In the genomic region with DNA sequence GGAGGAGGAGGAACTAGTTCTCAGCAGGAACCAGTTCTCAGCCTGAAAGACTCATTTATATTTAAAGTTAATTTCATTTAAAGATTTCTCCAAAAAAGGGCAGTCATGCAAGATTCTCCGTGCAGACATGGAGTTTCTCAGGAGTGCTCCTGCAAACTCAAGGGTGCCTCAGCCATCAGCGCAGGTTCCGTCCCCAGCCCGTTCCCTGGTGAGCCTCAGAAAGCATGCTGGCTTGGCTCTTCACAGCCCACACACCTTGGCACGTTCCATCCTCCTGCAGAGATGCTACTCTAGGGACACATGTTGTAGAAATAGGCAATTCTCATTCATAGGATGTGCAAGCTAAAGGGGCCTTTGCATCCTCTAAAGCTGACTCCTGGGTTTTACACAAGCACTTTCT, we compare ENCODE assay signal across 17 cellular contexts.
DNase-seq lines count a peak whose midpoint lies in the region; TF ChIP-seq lines count a peak whose summit lies in the region.
"Had no signal": no experiment of that assay in that cellular context is flagged by ENCODE, and none has a peak within 500 bp of the region (broad histone marks: within the 10 kb centered on the region; RNA-seq: fewer than 3 reads in every experiment).

No MANE protein-coding gene starts in this region.

- H3K4me1 Mint-ChIP-seq in endodermal cell = peaks cover 16% of the 10 kb centered on the region

- H3K36me3 Mint-ChIP-seq in endodermal cell (ENCODE audit: low read depth) = peaks cover 6% of the 10 kb centered on the region
- H3K36me3 Mint-ChIP-seq: CD14-positive monocyte had no signal

- H3K4me2 ChIP-seq in BLaER1 = peak overlapping the region; percentile 91
- H3K4me2 ChIP-seq in hepatocyte = no peak overlapping the region

- TF ChIP-seq CTCF in endodermal cell (conservative IDR thresholded peaks at IDR 0.05) = no peak
- no peak for TF ChIP-seq CTCF in hepatocyte (IDR thresholded peaks at IDR 0.05; ENCODE audit: poor library complexity)

- H2AFZ ChIP-seq in hepatocyte = no peak overlapping the region

- H4K20me1 ChIP-seq in BLaER1 (no peaks in the 10 kb centered on the region), hepatocyte (ENCODE audit: insufficient read depth, poor library complexity, severe bottlenecking) (no peaks in the 10 kb centered on the region)

- H3K4me1 ChIP-seq in BLaER1 (peaks cover 81% of the 10 kb centered on the region), endodermal cell (ENCODE audit: control insufficient read depth, insufficient read depth, low read length) (peaks cover 3% of the 10 kb centered on the region), hepatocyte (ENCODE audit: insufficient read depth) (peaks cover 19% of the 10 kb centered on the region)

- H3K79me2 ChIP-seq in hepatocyte = no peaks in the 10 kb centered on the region

- H3K4me3 ChIP-seq in BLaER1 (peak overlapping the region; percentile 23; the same call in 1 of the 2 replicates), endodermal cell (ENCODE audit: low read length) (no peak overlapping the region), hepatocyte (no peak overlapping the region)

- H3K27ac Mint-ChIP-seq in endodermal cell = no peak overlapping the region
- H3K27ac Mint-ChIP-seq: CD14-positive monocyte had no signal

- DNase-seq in KBM-7 = peak; percentile 19
- DNase-seq in endodermal cell = peak; percentile 39
- DNase-seq in retina = peak; percentile 22
- no peak for DNase-seq in effector CD8-positive, alpha-beta T cell (lab: John Stamatoyannopoulos, UW)
- no peak for DNase-seq in effector CD4-positive, alpha-beta T cell
- DNase-seq in hepatocyte (ENCODE audit: low spot score) = no peak
- DNase-seq: COR-L47, DMS153, EL, H7, Kasumi-1, NCI-H1930, NCI-H446 treated with DMSO at 0.1 percent for 48 hours, PC-3 had no signal

- in situ Hi-C loops in KBM-7 (cut with MboI; ENCODE audit: low pct_unique_long_range_greater_than_20kb, low sequenced_read_pairs) = no loop called here

- H3K9me3 ChIP-seq in BLaER1 (peaks cover 20% of the 10 kb centered on the region), endodermal cell (ENCODE audit: control insufficient read depth, low read length) (peaks cover 23% of the 10 kb centered on the region), hepatocyte (ENCODE audit: low read depth) (no peaks in the 10 kb centered on the region)

- H3K9me2 ChIP-seq in hepatocyte (replicated peaks; ENCODE audit: insufficient read depth) = no peaks in the 10 kb centered on the region

- H3K27ac ChIP-seq in BLaER1 (peak overlapping the region; percentile 96), endodermal cell (ENCODE audit: low read depth, low read length) (no peak overlapping the region), hepatocyte (no peak overlapping the region)
- H3K27ac ChIP-seq: RWPE1 had no signal

- no peaks in the 10 kb centered on the region for H3K27me3 ChIP-seq in BLaER1
- no peaks in the 10 kb centered on the region for H3K27me3 ChIP-seq in endodermal cell (ENCODE audit: control insufficient read depth, insufficient read depth, low read length, poor library complexity, severe bottlenecking)
- no peaks in the 10 kb centered on the region for H3K27me3 ChIP-seq in hepatocyte

- H3K27me3 Mint-ChIP-seq in endodermal cell (ENCODE audit: insufficient read depth) = peaks cover 1% of the 10 kb centered on the region

- H3K9ac ChIP-seq in BLaER1 (peak overlapping the region; percentile 86), endodermal cell (ENCODE audit: extremely low read depth, low read length, poor library complexity, severe bottlenecking) (no peak overlapping the region)

- H3K36me3 ChIP-seq in BLaER1 (peaks cover 11% of the 10 kb centered on the region; the same call in 1 of the 2 replicates), endodermal cell (ENCODE audit: control insufficient read depth, insufficient read depth, low read length) (no peaks in the 10 kb centered on the region), hepatocyte (replicated peaks; ENCODE audit: insufficient read depth, low read depth) (no peaks in the 10 kb centered on the region)

- no peak overlapping the region for H3K4me3 Mint-ChIP-seq in endodermal cell
- H3K4me3 Mint-ChIP-seq: CD14-positive monocyte had no signal

- peaks cover 23% of the 10 kb centered on the region for H3K9me3 Mint-ChIP-seq in endodermal cell

- 92 to 93% methylated on average over 5 of the region's 5 CpGs for WGBS in endodermal cell (ENCODE audit: insufficient coverage in 1 of 2, insufficient read length in 1 of 2), 2 experiments
- WGBS in hepatocyte (ENCODE audit: low lambda C conversion rate, missing lambda C conversion rate) = 85% methylated on average over 5 of the region's 5 CpGs

Comparison
In these comparisons a context has a peak if more than half of its experiments do, and no peak if none do; other contexts are left out.
1. DNase-seq: peak in KBM-7 (single experiment), endodermal cell (single experiment) and retina (single experiment); none in effector CD8-positive, alpha-beta T cell (single experiment), effector CD4-positive, alpha-beta T cell (single experiment) and hepatocyte (single experiment).